Comparison of ENCODE assay signal across 1 cellular context in genomic region chr17:82232322-82232785, GRCh38.
TF ChIP-seq lines count a peak whose summit lies in the region.

No MANE protein-coding gene starts in this region.

TF ChIP-seq in K562, 482 proteins besides CTCF, POLR2A, EP300 and RAD21:
- 0 out of 2 replicates have a peak, but pooled peaks have one; percentile 13 for TF ChIP-seq GATAD2A (IDR thresholded peaks at IDR 0.05)
- 0 out of 2 replicates have a peak, but pooled peaks have one; percentile 27 for TF ChIP-seq HNRNPL (IDR thresholded peaks at IDR 0.05; ENCODE audit: low read depth, low read length)
- TF ChIP-seq ERF (CRISPR knock-in tag; IDR thresholded peaks at IDR 0.05): 0 out of 2 replicates have a peak, but pooled peaks have one; percentile 32
- no peak for TF ChIP-seq PHTF2 (CRISPR knock-in tag; IDR thresholded peaks at IDR 0.05)
